Comparison of ENCODE assay signal across 1 cellular context in the genomic region with DNA sequence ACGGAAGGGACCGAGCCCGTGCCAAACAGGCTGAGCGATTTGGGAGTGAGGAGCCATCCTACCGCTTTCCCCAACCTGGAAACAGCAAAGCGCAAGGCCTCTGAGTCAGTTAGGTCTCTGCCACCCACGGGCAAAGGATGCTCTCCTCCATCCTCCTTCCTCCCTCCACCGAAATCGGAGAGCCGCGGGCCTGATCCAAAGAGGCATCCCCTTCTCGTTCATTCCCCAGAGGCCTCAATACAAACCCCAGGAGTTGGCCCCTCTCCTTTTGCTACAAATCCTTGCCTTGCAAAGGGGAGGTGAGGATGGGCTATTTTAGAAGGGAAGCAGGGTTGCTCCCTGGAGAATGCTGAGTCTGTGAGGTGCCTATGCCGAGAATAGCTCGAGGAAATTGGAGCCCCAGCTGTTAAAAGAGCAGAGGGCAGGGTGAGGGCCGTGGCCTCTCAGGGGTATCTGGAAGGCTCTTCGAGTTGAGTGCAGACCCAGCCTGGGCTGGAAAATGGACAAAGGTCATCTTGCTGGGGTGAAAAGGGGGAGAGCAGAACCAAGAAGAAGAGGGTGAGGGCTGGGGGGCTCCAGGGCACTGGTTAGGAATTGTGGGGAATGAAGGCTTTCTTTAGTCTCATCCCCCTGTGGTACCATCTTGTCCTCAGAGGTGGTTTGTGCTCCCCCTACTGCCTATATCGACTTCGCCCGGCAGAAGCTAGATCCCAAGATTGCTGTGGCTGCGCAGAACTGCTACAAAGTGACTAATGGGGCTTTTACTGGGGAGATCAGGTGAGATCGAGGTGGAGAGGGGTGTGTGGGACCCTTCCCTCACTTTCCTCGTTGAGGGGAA.
A peak's percentile ranks its signal among the peaks of the same experiment; 100 is the strongest.
TF ChIP-seq lines count a peak whose summit lies in the region.

No MANE protein-coding gene starts in this region.

TF ChIP-seq in A549, 52 proteins besides CTCF, POLR2A, EP300 and RAD21:
- TF ChIP-seq, protein P1, sequence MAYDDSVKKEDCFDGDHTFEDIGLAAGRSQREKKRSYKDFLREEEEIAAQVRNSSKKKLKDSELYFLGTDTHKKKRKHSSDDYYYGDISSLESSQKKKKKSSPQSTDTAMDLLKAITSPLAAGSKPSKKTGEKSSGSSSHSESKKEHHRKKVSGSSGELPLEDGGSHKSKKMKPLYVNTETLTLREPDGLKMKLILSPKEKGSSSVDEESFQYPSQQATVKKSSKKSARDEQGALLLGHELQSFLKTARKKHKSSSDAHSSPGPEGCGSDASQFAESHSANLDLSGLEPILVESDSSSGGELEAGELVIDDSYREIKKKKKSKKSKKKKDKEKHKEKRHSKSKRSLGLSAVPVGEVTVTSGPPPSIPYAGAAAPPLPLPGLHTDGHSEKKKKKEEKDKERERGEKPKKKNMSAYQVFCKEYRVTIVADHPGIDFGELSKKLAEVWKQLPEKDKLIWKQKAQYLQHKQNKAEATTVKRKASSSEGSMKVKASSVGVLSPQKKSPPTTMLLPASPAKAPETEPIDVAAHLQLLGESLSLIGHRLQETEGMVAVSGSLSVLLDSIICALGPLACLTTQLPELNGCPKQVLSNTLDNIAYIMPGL (CRISPR knock-in tag; IDR thresholded peaks at IDR 0.05; ENCODE audit: borderline replicate concordance) = no peak
- TF ChIP-seq, protein P2, sequence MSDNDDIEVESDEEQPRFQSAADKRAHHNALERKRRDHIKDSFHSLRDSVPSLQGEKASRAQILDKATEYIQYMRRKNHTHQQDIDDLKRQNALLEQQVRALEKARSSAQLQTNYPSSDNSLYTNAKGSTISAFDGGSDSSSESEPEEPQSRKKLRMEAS (IDR thresholded peaks at IDR 0.05) = peak; percentile 19; the same call in 1 of the 2 replicates
